Comparison of ENCODE assay signal across 14 cellular contexts in genomic region chr10:86899128-86899527, GRCh38. TPM values are rescaled to one million over a fixed set of nuclear protein-coding genes. Genes with fewer than 3 reads are reported as not detected.
DNase-seq lines count a peak whose midpoint lies in the region; ATAC-seq, FAIRE-seq and TF ChIP-seq lines count a peak whose summit lies in the region.
"Had no signal": no experiment of that assay in that cellular context is flagged by ENCODE, and none has a peak within 500 bp of the region (broad histone marks: within the 10 kb centered on the region; RNA-seq: fewer than 3 reads in every experiment).

No MANE protein-coding gene starts in this region.

- intact Hi-C loops in Panc1 (cut with micrococcal nuclease; ENCODE audit: unreplicated experiment), result loop anchor here (2.0 to 5.0 kb wide), 3 partner anchors 142 to 202 kb away; partner anchors contain the start of gene BMPR1A
- intact Hi-C loops in endothelial cell of umbilical vein (cut with micrococcal nuclease), result loop anchor here (1.0 to 5.0 kb wide), 5 partner anchors 150 to 497 kb away; no protein-coding TSS in a partner anchor

- H3K27ac Mint-ChIP-seq in neural crest cell (ENCODE audit: unreplicated experiment), result peak overlapping the region; percentile 59
- no peak overlapping the region for H3K27ac Mint-ChIP-seq in activated CD8-positive, alpha-beta memory T cell treated with anti-CD3 and anti-CD28 coated beads, Interleukin-2, amount 10 ng/mL, durations not matched to agents 7 days and 5 days
- H3K27ac Mint-ChIP-seq: activated B cell treated with CpG ODN at 0.5 μM for 24 hours; CD4-positive, alpha-beta T cell; memory B cell had no signal

- no peak overlapping the region for H3K4me3 ChIP-seq in A549
- H3K4me3 ChIP-seq in Panc1 (ENCODE audit: low read depth in 2 of 2, low read length in 2 of 2), result no peak overlapping the region
- H3K4me3 ChIP-seq in endothelial cell of umbilical vein (replicated peaks in 1 of 3; ENCODE audit: insufficient read depth in 1 of 3, low read depth in 1 of 3, low read length in 3 of 3), result no peak overlapping the region
- H3K4me3 ChIP-seq: PC-9 had no signal

- no peaks in the 10 kb centered on the region for H3K27me3 Mint-ChIP-seq in neural crest cell (ENCODE audit: low read depth)
- no peaks in the 10 kb centered on the region for H3K27me3 Mint-ChIP-seq in activated CD8-positive, alpha-beta memory T cell treated with anti-CD3 and anti-CD28 coated beads, Interleukin-2, amount 10 ng/mL, durations not matched to agents 7 days and 5 days
- H3K27me3 Mint-ChIP-seq: activated B cell treated with CpG ODN at 0.5 μM for 24 hours; CD4-positive, alpha-beta T cell; memory B cell had no signal

- peaks cover 13% of the 10 kb centered on the region for H3K36me3 ChIP-seq in Panc1 (ENCODE audit: control insufficient read depth, insufficient read depth, low read length)
- no peaks in the 10 kb centered on the region for H3K36me3 ChIP-seq in endothelial cell of umbilical vein (ENCODE audit: control insufficient read depth in 2 of 2, extremely low read depth in 1 of 2, insufficient read depth in 2 of 2, low read length in 2 of 2)

- H3K9me3 ChIP-seq in A549 (no peaks in the 10 kb centered on the region), Panc1 (ENCODE audit: control insufficient read depth, insufficient read depth, low read depth, low read length) (no peaks in the 10 kb centered on the region), endothelial cell of umbilical vein (replicated peaks; ENCODE audit: control insufficient read depth, insufficient read depth, low read length) (no peaks in the 10 kb centered on the region)

- no peak for TF ChIP-seq EP300 in A549 (IDR thresholded peaks at IDR 0.05)

- H2AFZ ChIP-seq in endothelial cell of umbilical vein (ENCODE audit: low read depth, low read length), result no peak overlapping the region
- H2AFZ ChIP-seq: parathyroid adenoma, PC-9 had no signal

- in situ Hi-C loops in Panc1 (cut with HindIII; ENCODE audit: low pct_unique_long_range_greater_than_20kb, low sequenced_read_pairs), result no loop called here

- dilution Hi-C loops in endothelial cell of umbilical vein (cut with MboI; ENCODE audit: extremely low pct_ligation_motif_present, low sequenced_read_pairs), result no loop called here

- H3K4me1 Mint-ChIP-seq in neural crest cell, result peaks cover 16% of the 10 kb centered on the region
- H3K4me1 Mint-ChIP-seq in activated CD8-positive, alpha-beta memory T cell treated with anti-CD3 and anti-CD28 coated beads, Interleukin-2, amount 10 ng/mL, durations not matched to agents 7 days and 5 days, result no peaks in the 10 kb centered on the region
- H3K4me1 Mint-ChIP-seq: activated B cell treated with CpG ODN at 0.5 μM for 24 hours had no signal

- H3K4me1 ChIP-seq in A549 (no peaks in the 10 kb centered on the region), Panc1 (ENCODE audit: control insufficient read depth, insufficient read depth, low read length) (no peaks in the 10 kb centered on the region), endothelial cell of umbilical vein (ENCODE audit: control insufficient read depth, extremely low read depth, insufficient read depth, low read length) (no peaks in the 10 kb centered on the region)
- H3K4me1 ChIP-seq: parathyroid adenoma had no signal

- ATAC-seq in A549 (peak; percentile 47 to 66; a peak in 4 of 6 replicates), Panc1 (peak; percentile 47; the same call in 1 of the 2 replicates), GM18517 (IDR thresholded peaks at IDR 0.05; ENCODE audit: unreplicated experiment) (no peak), GM19035 (IDR thresholded peaks at IDR 0.05; ENCODE audit: unreplicated experiment) (no peak)
- ATAC-seq in activated CD8-positive, alpha-beta memory T cell treated with anti-CD3 and anti-CD28 coated beads, Interleukin-2, amount 10 ng/mL, durations not matched to agents 7 days and 5 days, result no peak

- POLR2A ChIA-PET in A549 (lab: Yijun Ruan, JAX) (interaction anchor here (1.0 kb wide), 1 partner anchor 187 kb away, joined by 4 read pairs; no protein-coding TSS in a partner anchor), Panc1 (lab: Charles Lee) (no interaction called here), endothelial cell of umbilical vein (lab: Charles Lee) (no interaction called here)

- H3K27ac ChIP-seq in A549 (no peak overlapping the region), Panc1 (ENCODE audit: low read length) (no peak overlapping the region), endothelial cell of umbilical vein (ENCODE audit: insufficient read depth, low read depth, low read length) (no peak overlapping the region)
- H3K27ac ChIP-seq: parathyroid adenoma, PC-9 had no signal

- TF ChIP-seq CTCF in A549 (IDR thresholded peaks at IDR 0.05), result no peak
- TF ChIP-seq CTCF in Panc1 (IDR thresholded peaks at IDR 0.05), result no peak
- TF ChIP-seq CTCF in endothelial cell of umbilical vein (IDR thresholded peaks at IDR 0.05; ENCODE audit: extremely low read depth in 1 of 2, insufficient read depth in 1 of 2, low read depth in 1 of 2, low read length in 2 of 2), result no peak
- no peak for TF ChIP-seq CTCF in neural crest cell (conservative IDR thresholded peaks at IDR 0.05)

- TF ChIP-seq RAD21 in A549 (conservative IDR thresholded peaks at IDR 0.05 in 1 of 2, IDR thresholded peaks at IDR 0.05 in 1 of 2), result no peak

- no peaks in the 10 kb centered on the region for H3K27me3 ChIP-seq in Panc1 (ENCODE audit: control insufficient read depth, insufficient read depth, low read length)
- peaks cover 47 to 67% of the 10 kb centered on the region in 2 experiments for H3K27me3 ChIP-seq in endothelial cell of umbilical vein (ENCODE audit: control insufficient read depth in 2 of 2, insufficient read depth in 2 of 2, low read length in 2 of 2)

- CTCF ChIA-PET in A549 (lab: Yijun Ruan, JAX) (interaction anchor here (0.8 to 4.4 kb wide), 24 partner anchors 10 to 389 kb away, joined by 3 to 37 read pairs (median 6); no protein-coding TSS in a partner anchor), Panc1 (lab: Charles Lee) (no interaction called here), endothelial cell of umbilical vein (lab: Charles Lee) (interaction anchor here (0.7 to 5.7 kb wide), 27 partner anchors 8 to 499 kb away, joined by 3 to 129 read pairs (median 4); partner anchors contain the start of gene BMPR1A)
- CTCF ChIA-PET in activated CD8-positive, alpha-beta memory T cell treated with anti-CD3 and anti-CD28 coated beads, Interleukin-2, amount 10 ng/mL, durations not matched to agents 7 days and 5 days (lab: Charles Lee), result interaction anchor here (1.1 to 2.9 kb wide), 10 partner anchors 10 to 211 kb away, joined by 3 to 12 read pairs (median 4); no protein-coding TSS in a partner anchor

- H3K36me3 Mint-ChIP-seq in neural crest cell (ENCODE audit: low read depth), result peaks cover 9% of the 10 kb centered on the region
- peaks cover 3% of the 10 kb centered on the region for H3K36me3 Mint-ChIP-seq in activated CD8-positive, alpha-beta memory T cell treated with anti-CD3 and anti-CD28 coated beads, Interleukin-2, amount 10 ng/mL, durations not matched to agents 7 days and 5 days

- no peaks in the 10 kb centered on the region for H3K9me3 Mint-ChIP-seq in neural crest cell
- H3K9me3 Mint-ChIP-seq in activated CD8-positive, alpha-beta memory T cell treated with anti-CD3 and anti-CD28 coated beads, Interleukin-2, amount 10 ng/mL, durations not matched to agents 7 days and 5 days (ENCODE audit: low read depth), result no peaks in the 10 kb centered on the region
- H3K9me3 Mint-ChIP-seq: activated B cell treated with CpG ODN at 0.5 μM for 24 hours, memory B cell had no signal

- H3K79me2 ChIP-seq in endothelial cell of umbilical vein (ENCODE audit: control insufficient read depth, insufficient read depth, low read length), result no peaks in the 10 kb centered on the region
- H3K79me2 ChIP-seq: parathyroid adenoma had no signal

- no peak overlapping the region for H3K9ac ChIP-seq in endothelial cell of umbilical vein (replicated peaks; ENCODE audit: extremely low read depth, insufficient read depth, low read length)
- H3K9ac ChIP-seq: parathyroid adenoma had no signal

- H3K4me3 Mint-ChIP-seq in neural crest cell, result no peak overlapping the region
- H3K4me3 Mint-ChIP-seq in activated CD8-positive, alpha-beta memory T cell treated with anti-CD3 and anti-CD28 coated beads, Interleukin-2, amount 10 ng/mL, durations not matched to agents 7 days and 5 days, result no peak overlapping the region
- H3K4me3 Mint-ChIP-seq: activated B cell treated with CpG ODN at 0.5 μM for 24 hours; CD4-positive, alpha-beta T cell; memory B cell had no signal

- H3K4me2 ChIP-seq in A549 (no peak overlapping the region), endothelial cell of umbilical vein (ENCODE audit: insufficient read depth, low read length) (no peak overlapping the region)
- H3K4me2 ChIP-seq: PC-9 had no signal

- no peaks in the 10 kb centered on the region for H4K20me1 ChIP-seq in endothelial cell of umbilical vein (replicated peaks; ENCODE audit: control insufficient read depth, extremely low read depth, insufficient read depth, low read length)

- DNase-seq in A549 (ENCODE audit: low read depth in 1 of 2, low spot score in 1 of 2), result no peak
- no peak for DNase-seq in Panc1 (ENCODE audit: low read depth, low spot score)
- no peak for DNase-seq in endothelial cell of umbilical vein (ENCODE audit: low read depth, low spot score)
- no peak for DNase-seq in neural crest cell (ENCODE audit: low read depth, low spot score)
- no peak for DNase-seq in activated CD8-positive, alpha-beta memory T cell treated with anti-CD3 and anti-CD28 coated beads, Interleukin-2, amount 10 ng/mL, durations not matched to agents 7 days and 5 days
- no peak for DNase-seq in SKM-1 (lab: John Stamatoyannopoulos, UW; ENCODE audit: unreplicated experiment)
- DNase-seq: activated B cell treated with CpG ODN at 0.5 μM for 24 hours; effector CD8-positive, alpha-beta T cell had no signal

- WGBS in A549 (ENCODE audit: missing lambda C conversion rate), result 74% methylated on average over 6 of the region's 6 CpGs

- no peaks in the 10 kb centered on the region for H3K9me1 ChIP-seq in endothelial cell of umbilical vein (replicated peaks; ENCODE audit: control insufficient read depth, extremely low read depth, insufficient read depth, low read length)

- BruUV-seq in Panc1 (replicated peaks; lab: Mats Ljungman, UMichigan) (no TSS peak), endothelial cell of umbilical vein (replicated peaks; lab: Mats Ljungman, UMichigan) (no TSS peak)

- TF ChIP-seq POLR2A in A549 (IDR thresholded peaks at IDR 0.05; ENCODE audit: low read length), result no peak
- TF ChIP-seq POLR2A in endothelial cell of umbilical vein (IDR thresholded peaks at IDR 0.05; ENCODE audit: low read depth, low read length), result no peak

- FAIRE-seq in A549 (lab: Jason Lieb, UNC) (no peak), endothelial cell of umbilical vein (lab: Jason Lieb, UNC) (no peak)

RNA-seq across cellular contexts. Expression of gene MMRN2, which starts 58.3 kb away (rescaled TPM):
- polyA plus RNA-seq in A549 (2011; rRNA removed), result 1.1 and 1.4 TPM in 2 replicates
- polyA plus RNA-seq in A549 (2012; cell fraction: cytosol; rRNA removed), result 0.36 and 0.54 TPM in 2 replicates
- polyA plus RNA-seq in A549 (2012; cell fraction: nucleus; rRNA removed), result 0.67 and 0.81 TPM in 2 replicates
- polyA plus RNA-seq in A549 (2017; fragmentation: RNase III; extraction: RNeasy Plus Mini Kit Qiagen cat#74134 plus additional on column Dnase treatment), result 0.33 to 0.54 TPM (median 0.35 TPM) in 3 replicates
- 1.3 and 1.7 TPM in 2 replicates for polyA minus RNA-seq in A549 (2011; rRNA and poly(A)+ RNA removed)
- 1.0 TPM for total RNA-seq in Panc1 (2021; ENCODE audit: unreplicated experiment)
- polyA plus RNA-seq in Panc1 (2012; ENCODE audit: insufficient read length), result 1.1 TPM
- total RNA-seq in endothelial cell of umbilical vein, result 169 TPM in 2 replicates
- polyA plus RNA-seq in endothelial cell of umbilical vein, result 143 and 154 TPM in 2 replicates
- polyA plus RNA-seq in endothelial cell of umbilical vein (2011; cell fraction: cytosol; rRNA removed), result 139 and 140 TPM in 2 replicates
- polyA plus RNA-seq in endothelial cell of umbilical vein (2011; cell fraction: nucleus; rRNA removed), result 125 and 134 TPM in 2 replicates
- polyA plus RNA-seq in endothelial cell of umbilical vein (2012), result 160 and 182 TPM in 2 replicates
- 212 and 222 TPM in 2 replicates for polyA minus RNA-seq in endothelial cell of umbilical vein
- polyA minus RNA-seq in endothelial cell of umbilical vein (2011; cell fraction: cytosol; rRNA and poly(A)+ RNA removed), result not detected
- polyA minus RNA-seq in endothelial cell of umbilical vein (2011; cell fraction: nucleus; rRNA and poly(A)+ RNA removed), result 64.9 and 76.6 TPM in 2 replicates
- total RNA-seq in neural crest cell, result 0.27 and 0.40 TPM in 2 replicates
- not detected for total RNA-seq in activated CD8-positive, alpha-beta memory T cell treated with anti-CD3 and anti-CD28 coated beads, Interleukin-2, amount 10 ng/mL, durations not matched to agents 7 days and 5 days

RNA-seq across cellular contexts. Expression of gene SNCG, which starts 59.3 kb away (rescaled TPM):
- polyA plus RNA-seq in A549 (2011; rRNA removed) (14.0 and 17.9 TPM in 2 replicates), A549 (2017; fragmentation: RNase III; extraction: RNeasy Plus Mini Kit Qiagen cat#74134 plus additional on column Dnase treatment) (7.4 to 9.9 TPM (median 8.4 TPM) in 3 replicates), endothelial cell of umbilical vein (50.6 and 60.8 TPM in 2 replicates)
- 26.0 and 30.4 TPM in 2 replicates for polyA plus RNA-seq in A549 (2012; cell fraction: cytosol; rRNA removed)
- 17.8 and 19.6 TPM in 2 replicates for polyA plus RNA-seq in A549 (2012; cell fraction: nucleus; rRNA removed)
- 10.0 and 13.5 TPM in 2 replicates for polyA minus RNA-seq in A549 (2011; rRNA and poly(A)+ RNA removed)
- total RNA-seq in Panc1 (2021; ENCODE audit: unreplicated experiment) (5.2 TPM), endothelial cell of umbilical vein (30.5 and 31.4 TPM in 2 replicates), neural crest cell (7.8 and 8.2 TPM in 2 replicates)
- polyA plus RNA-seq in Panc1 (2012; ENCODE audit: insufficient read length), result 10.0 TPM
- 87.4 and 89.6 TPM in 2 replicates for polyA plus RNA-seq in endothelial cell of umbilical vein (2011; cell fraction: cytosol; rRNA removed)
- 43.1 and 43.7 TPM in 2 replicates for polyA plus RNA-seq in endothelial cell of umbilical vein (2011; cell fraction: nucleus; rRNA removed)
- 79.1 and 90.4 TPM in 2 replicates for polyA plus RNA-seq in endothelial cell of umbilical vein (2012)
- polyA minus RNA-seq in endothelial cell of umbilical vein, result 10.3 and 10.6 TPM in 2 replicates
- 3.9 TPM for polyA minus RNA-seq in endothelial cell of umbilical vein (2011; cell fraction: cytosol; rRNA and poly(A)+ RNA removed)
- 3.9 and 7.0 TPM in 2 replicates for polyA minus RNA-seq in endothelial cell of umbilical vein (2011; cell fraction: nucleus; rRNA and poly(A)+ RNA removed)
- not detected for total RNA-seq in activated CD8-positive, alpha-beta memory T cell treated with anti-CD3 and anti-CD28 coated beads, Interleukin-2, amount 10 ng/mL, durations not matched to agents 7 days and 5 days
- total RNA-seq: activated B cell treated with CpG ODN at 0.5 μM for 24 hours; CD4-positive, alpha-beta T cell had no signal

Comparison
In these comparisons a context has a peak if more than half of its experiments do, and no peak if none do; other contexts are left out.
1. ATAC-seq: peak in A549 (2 of 2) and Panc1 (single experiment); none in GM18517 (single experiment), activated CD8-positive, alpha-beta memory T cell treated with anti-CD3 and anti-CD28 coated beads, Interleukin-2, amount 10 ng/mL, durations not matched to agents 7 days and 5 days (single experiment) and GM19035 (single experiment).
2. RNA of gene MMRN2, which starts 58.3 kb away (total RNA-seq): 169 TPM in endothelial cell of umbilical vein; 1.0 TPM in Panc1 (single experiment), 0.27 to 0.40 TPM in neural crest cell and not detected in activated CD8-positive, alpha-beta memory T cell treated with anti-CD3 and anti-CD28 coated beads, Interleukin-2, amount 10 ng/mL, durations not matched to agents 7 days and 5 days; every median in the first group is over 10 times any median in the second.